17 cellular contexts compared by ENCODE assay signal in the genomic region with DNA sequence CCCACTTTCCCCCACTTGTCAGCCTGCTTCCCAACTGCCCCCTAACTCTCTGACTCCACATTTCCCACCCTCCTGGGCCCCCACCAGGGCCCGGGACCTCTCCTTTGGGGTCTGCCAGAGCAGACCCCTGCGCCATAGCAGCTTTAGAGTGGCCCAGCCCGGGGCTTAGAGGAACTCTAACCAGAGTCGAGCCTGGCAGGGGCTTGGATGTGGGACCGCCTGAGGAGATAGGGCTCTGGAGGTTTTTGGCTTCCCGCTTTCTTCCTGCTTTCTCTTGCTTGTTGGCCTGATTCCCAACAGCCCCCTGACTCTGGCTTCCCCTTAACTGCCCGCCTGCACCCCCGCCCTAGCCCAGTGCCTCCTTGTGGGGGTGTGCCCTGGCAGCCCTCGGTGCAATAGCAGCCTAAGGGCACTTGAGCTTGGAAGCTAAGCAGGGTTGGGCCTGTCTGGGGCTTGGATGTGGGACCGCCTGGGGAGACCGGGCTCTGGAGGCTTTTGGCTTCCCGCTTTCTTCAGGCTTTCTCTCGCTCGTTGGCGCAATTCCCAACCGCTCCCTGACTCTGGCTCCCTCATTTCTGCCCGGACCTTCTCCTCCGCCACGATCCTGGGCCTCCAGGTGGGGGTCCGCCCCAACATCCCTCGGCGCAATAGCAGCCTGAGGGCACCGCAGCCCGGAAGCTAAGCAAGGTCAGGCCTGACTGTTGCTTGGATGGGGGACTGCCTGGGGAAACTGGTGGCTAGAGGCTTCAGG.
"Had no signal": no experiment of that assay in that cellular context is flagged by ENCODE, and none has a peak within 500 bp of the region (broad histone marks: within the 10 kb centered on the region; RNA-seq: fewer than 3 reads in every experiment).

No MANE protein-coding gene starts in this region.

- H3K27me3 ChIP-seq: cardiac muscle cell, thyroid gland had no signal

- H3K4me1 ChIP-seq: thyroid gland had no signal

- H3K27ac ChIP-seq: cardiac muscle cell, dorsolateral prefrontal cortex, epithelial cell of prostate, thyroid gland had no signal

- DNase-seq: activated CD4-positive, alpha-beta T cell treated with anti-CD3 and anti-CD28 coated beads, Interleukin-2, amount 50 U/mL, for 4 hours; activated gamma-delta T cell treated with Interleukin-2 at 50 U/mL for 16 hours; activated naive CD8-positive, alpha-beta T cell treated with anti-CD3 and anti-CD28 coated beads for 36 hours; activated T-cell treated with anti-CD3 and anti-CD28 coated beads, Interleukin-2, amount 50 U/mL, for 72 hours; amniotic stem cell; dorsolateral prefrontal cortex; endodermal cell; foreskin melanocyte; glutamatergic neuron; hypothalamus; islet precursor cell; retina; stimulated activated naive CD4-positive, alpha-beta T cell treated with Interleukin-2 at 50 U/mL for 16 hours; thyroid gland had no signal

- H3K36me3 ChIP-seq: cardiac muscle cell, thyroid gland had no signal

- H3K4me3 ChIP-seq: cardiac muscle cell, dorsolateral prefrontal cortex, thyroid gland had no signal

- H3K4me3 Mint-ChIP-seq: activated naive CD8-positive, alpha-beta T cell treated with anti-CD3 and anti-CD28 coated beads for 36 hours; activated T-cell treated with anti-CD3 and anti-CD28 coated beads, Interleukin-2, amount 50 U/mL, for 72 hours; endodermal cell; natural killer cell treated with Interleukin-12 subunit alpha and Interleukin-12 subunit beta and Interleukin-15 and Interleukin-18, amount 100 ng/mL, for 72 hours had no signal

- H3K9me3 ChIP-seq: thyroid gland had no signal

- H3K36me3 Mint-ChIP-seq: activated naive CD8-positive, alpha-beta T cell treated with anti-CD3 and anti-CD28 coated beads for 36 hours had no signal

- ATAC-seq: activated T-cell treated with anti-CD3 and anti-CD28 coated beads, Interleukin-2, amount 50 U/mL, for 72 hours; natural killer cell treated with Interleukin-12 subunit alpha and Interleukin-12 subunit beta and Interleukin-15 and Interleukin-18, amount 100 ng/mL, for 72 hours had no signal

- H3K4me1 Mint-ChIP-seq: activated naive CD8-positive, alpha-beta T cell treated with anti-CD3 and anti-CD28 coated beads for 36 hours; endodermal cell had no signal

- H3K27me3 Mint-ChIP-seq: activated naive CD8-positive, alpha-beta T cell treated with anti-CD3 and anti-CD28 coated beads for 36 hours; natural killer cell treated with Interleukin-12 subunit alpha and Interleukin-12 subunit beta and Interleukin-15 and Interleukin-18, amount 100 ng/mL, for 72 hours had no signal

- H3K27ac Mint-ChIP-seq: activated naive CD8-positive, alpha-beta T cell treated with anti-CD3 and anti-CD28 coated beads for 36 hours; activated T-cell treated with anti-CD3 and anti-CD28 coated beads, Interleukin-2, amount 50 U/mL, for 72 hours; endodermal cell; natural killer cell treated with Interleukin-12 subunit alpha and Interleukin-12 subunit beta and Interleukin-15 and Interleukin-18, amount 100 ng/mL, for 72 hours had no signal
